In the genomic region with DNA sequence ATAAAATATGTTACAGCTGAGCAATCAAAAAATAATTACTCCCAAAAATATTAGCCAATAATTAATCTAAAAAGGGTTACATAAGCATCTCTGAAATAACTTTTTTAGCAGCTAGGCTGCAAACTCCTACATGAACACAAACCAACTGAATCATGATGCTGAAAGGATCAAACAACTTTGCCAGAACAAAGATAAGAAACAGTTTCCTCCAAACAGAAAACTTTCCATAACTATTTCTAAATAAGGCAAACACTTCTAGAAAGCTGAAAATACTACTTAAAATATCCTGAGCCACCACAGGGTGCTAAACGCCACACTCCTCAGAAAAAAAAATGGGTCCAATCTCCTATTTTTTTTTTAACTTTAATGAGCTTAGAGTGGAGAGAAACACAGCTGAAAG, we compare ENCODE assay signal across 14 cellular contexts.
"Had no signal": no experiment of that assay in that cellular context is flagged by ENCODE, and none has a peak within 500 bp of the region (broad histone marks: within the 10 kb centered on the region; RNA-seq: fewer than 3 reads in every experiment).

No MANE protein-coding gene starts in this region.

- H3K4me1 Mint-ChIP-seq: activated CD4-positive, alpha-beta T cell treated with anti-CD3 and anti-CD28 coated beads, Interleukin-2, amount 10 ng/mL, durations not matched to agents 7 days and 5 days; central memory CD8-positive, alpha-beta T cell had no signal

- H3K9me3 Mint-ChIP-seq: activated CD4-positive, alpha-beta T cell treated with anti-CD3 and anti-CD28 coated beads, Interleukin-2, amount 10 ng/mL, durations not matched to agents 7 days and 5 days; activated naive CD8-positive, alpha-beta T cell treated with anti-CD3 and anti-CD28 coated beads for 36 hours; central memory CD8-positive, alpha-beta T cell; type B pancreatic cell had no signal

- H3K9me3 ChIP-seq: neutrophil had no signal

- H3K27ac ChIP-seq: brain microvascular endothelial cell, neutrophil had no signal

- H3K4me3 Mint-ChIP-seq: activated CD4-positive, alpha-beta T cell treated with anti-CD3 and anti-CD28 coated beads, Interleukin-2, amount 10 ng/mL, durations not matched to agents 7 days and 5 days; activated naive CD8-positive, alpha-beta T cell treated with anti-CD3 and anti-CD28 coated beads for 36 hours; central memory CD8-positive, alpha-beta T cell had no signal

- H3K27me3 ChIP-seq: brain microvascular endothelial cell, neutrophil had no signal

- H3K36me3 ChIP-seq: brain microvascular endothelial cell, neutrophil had no signal

- DNase-seq: activated CD4-positive, alpha-beta T cell treated with anti-CD3 and anti-CD28 coated beads, Interleukin-2, amount 10 ng/mL, durations not matched to agents 7 days and 5 days; activated CD8-positive, alpha-beta memory T cell treated with anti-CD3 and anti-CD28 coated beads, Interleukin-2, amount 50 U/mL, for 48 hours; activated gamma-delta T cell treated with Interleukin-2 at 50 U/mL for 16 hours; activated naive CD8-positive, alpha-beta T cell treated with anti-CD3 and anti-CD28 coated beads for 36 hours; brain microvascular endothelial cell; effector CD8-positive, alpha-beta T cell; head of caudate nucleus; midbrain; stimulated activated CD4-positive, alpha-beta T cell treated with anti-CD3 and anti-CD28 coated beads, Interleukin-4, amount 100 ng/mL, for 1 hour; stimulated activated naive CD4-positive, alpha-beta T cell treated with Interleukin-2 at 50 U/mL for 16 hours; substantia nigra had no signal

- H3K27me3 Mint-ChIP-seq: activated CD4-positive, alpha-beta T cell treated with anti-CD3 and anti-CD28 coated beads, Interleukin-2, amount 10 ng/mL, durations not matched to agents 7 days and 5 days; activated naive CD8-positive, alpha-beta T cell treated with anti-CD3 and anti-CD28 coated beads for 36 hours; type B pancreatic cell had no signal

- H3K27ac Mint-ChIP-seq: activated CD4-positive, alpha-beta T cell treated with anti-CD3 and anti-CD28 coated beads, Interleukin-2, amount 10 ng/mL, durations not matched to agents 7 days and 5 days; activated naive CD8-positive, alpha-beta T cell treated with anti-CD3 and anti-CD28 coated beads for 36 hours; type B pancreatic cell had no signal
